1 cellular context compared by ENCODE assay signal in the genomic region with DNA sequence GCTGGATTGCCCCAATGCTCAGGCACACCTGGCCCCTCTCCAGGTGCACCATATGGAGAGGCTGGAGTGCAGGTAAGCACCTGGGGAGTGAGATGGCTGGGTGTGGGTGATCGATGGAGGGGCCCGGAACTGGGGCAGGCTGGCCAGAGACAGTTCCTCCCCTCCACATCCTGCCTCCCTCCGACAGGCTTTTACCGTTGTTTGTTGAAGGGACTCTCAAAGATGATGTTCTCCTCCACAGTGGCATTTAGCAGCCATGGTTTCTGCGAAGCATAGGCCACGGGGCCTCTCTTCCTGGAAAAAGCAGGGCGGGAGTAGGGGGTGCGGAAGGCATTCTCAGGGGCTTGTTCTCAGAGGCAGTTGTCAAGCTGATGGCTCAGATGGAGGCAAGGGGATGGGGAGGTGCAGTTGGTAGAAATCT.
A peak's percentile ranks its signal among the peaks of the same experiment; 100 is the strongest.
TF ChIP-seq lines count a peak whose summit lies in the region.

No MANE protein-coding gene starts in this region.

TF ChIP-seq in K562, 482 proteins besides CTCF, POLR2A, EP300 and RAD21:
- TF ChIP-seq SLC30A9 (CRISPR knock-in tag; IDR thresholded peaks at IDR 0.05): no peak
- peak; percentile 26; the same call in 1 of the 2 replicates for TF ChIP-seq TCF3 (CRISPR knock-in tag; IDR thresholded peaks at IDR 0.05)
- no peak for TF ChIP-seq ZNF23 (CRISPR knock-in tag; IDR thresholded peaks at IDR 0.05)
- TF ChIP-seq, protein P1, sequence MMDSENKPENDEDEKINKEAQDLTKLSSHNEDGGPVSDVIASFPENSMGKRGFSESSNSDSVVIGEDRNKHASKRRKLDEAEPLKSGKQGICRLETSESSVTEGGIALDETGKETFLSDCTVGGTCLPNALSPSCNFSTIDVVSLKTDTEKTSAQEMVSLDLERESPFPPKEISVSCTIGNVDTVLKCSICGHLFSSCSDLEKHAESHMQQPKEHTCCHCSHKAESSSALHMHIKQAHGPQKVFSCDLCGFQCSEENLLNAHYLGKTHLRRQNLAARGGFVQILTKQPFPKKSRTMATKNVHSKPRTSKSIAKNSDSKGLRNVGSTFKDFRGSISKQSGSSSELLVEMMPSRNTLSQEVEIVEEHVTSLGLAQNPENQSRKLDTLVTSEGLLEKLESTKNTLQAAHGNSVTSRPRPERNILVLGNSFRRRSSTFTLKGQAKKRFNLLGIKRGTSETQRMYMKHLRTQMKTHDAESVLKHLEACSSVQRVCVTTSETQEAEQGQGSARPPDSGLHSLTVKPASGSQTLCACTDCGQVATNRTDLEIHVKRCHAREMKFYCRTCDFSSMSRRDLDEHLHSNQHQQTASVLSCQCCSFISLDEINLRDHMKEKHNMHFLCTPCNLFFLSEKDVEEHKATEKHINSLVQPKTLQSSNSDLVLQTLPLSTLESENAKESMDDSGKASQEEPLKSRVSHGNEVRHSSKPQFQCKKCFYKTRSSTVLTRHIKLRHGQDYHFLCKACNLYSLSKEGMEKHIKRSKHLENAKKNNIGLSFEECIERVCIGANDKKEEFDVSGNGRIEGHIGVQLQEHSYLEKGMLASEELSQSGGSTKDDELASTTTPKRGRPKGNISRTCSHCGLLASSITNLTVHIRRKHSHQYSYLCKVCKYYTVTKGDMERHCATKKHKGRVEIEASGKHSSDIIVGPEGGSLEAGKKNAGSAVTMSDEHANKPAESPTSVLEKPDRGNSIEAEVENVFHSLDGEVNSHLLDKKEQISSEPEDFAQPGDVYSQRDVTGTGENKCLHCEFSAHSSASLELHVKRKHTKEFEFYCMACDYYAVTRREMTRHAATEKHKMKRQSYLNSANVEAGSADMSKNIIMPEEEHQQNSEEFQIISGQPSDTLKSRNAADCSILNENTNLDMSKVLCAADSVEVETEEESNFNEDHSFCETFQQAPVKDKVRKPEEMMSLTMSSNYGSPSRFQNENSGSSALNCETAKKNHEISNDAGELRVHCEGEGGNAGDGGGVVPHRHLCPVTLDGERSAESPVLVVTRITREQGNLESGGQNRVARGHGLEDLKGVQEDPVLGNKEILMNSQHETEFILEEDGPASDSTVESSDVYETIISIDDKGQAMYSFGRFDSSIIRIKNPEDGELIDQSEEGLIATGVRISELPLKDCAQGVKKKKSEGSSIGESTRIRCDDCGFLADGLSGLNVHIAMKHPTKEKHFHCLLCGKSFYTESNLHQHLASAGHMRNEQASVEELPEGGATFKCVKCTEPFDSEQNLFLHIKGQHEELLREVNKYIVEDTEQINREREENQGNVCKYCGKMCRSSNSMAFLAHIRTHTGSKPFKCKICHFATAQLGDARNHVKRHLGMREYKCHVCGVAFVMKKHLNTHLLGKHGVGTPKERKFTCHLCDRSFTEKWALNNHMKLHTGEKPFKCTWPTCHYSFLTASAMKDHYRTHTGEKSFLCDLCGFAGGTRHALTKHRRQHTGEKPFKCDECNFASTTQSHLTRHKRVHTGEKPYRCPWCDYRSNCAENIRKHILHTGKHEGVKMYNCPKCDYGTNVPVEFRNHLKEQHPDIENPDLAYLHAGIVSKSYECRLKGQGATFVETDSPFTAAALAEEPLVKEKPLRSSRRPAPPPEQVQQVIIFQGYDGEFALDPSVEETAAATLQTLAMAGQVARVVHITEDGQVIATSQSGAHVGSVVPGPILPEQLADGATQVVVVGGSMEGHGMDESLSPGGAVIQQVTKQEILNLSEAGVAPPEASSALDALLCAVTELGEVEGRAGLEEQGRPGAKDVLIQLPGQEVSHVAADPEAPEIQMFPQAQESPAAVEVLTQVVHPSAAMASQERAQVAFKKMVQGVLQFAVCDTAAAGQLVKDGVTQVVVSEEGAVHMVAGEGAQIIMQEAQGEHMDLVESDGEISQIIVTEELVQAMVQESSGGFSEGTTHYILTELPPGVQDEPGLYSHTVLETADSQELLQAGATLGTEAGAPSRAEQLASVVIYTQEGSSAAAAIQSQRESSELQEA (IDR thresholded peaks at IDR 0.05; ENCODE audit: low read depth): no peak
- TF ChIP-seq, protein P2, sequence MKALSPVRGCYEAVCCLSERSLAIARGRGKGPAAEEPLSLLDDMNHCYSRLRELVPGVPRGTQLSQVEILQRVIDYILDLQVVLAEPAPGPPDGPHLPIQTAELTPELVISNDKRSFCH (CRISPR knock-in tag; IDR thresholded peaks at IDR 0.05): no peak
- TF ChIP-seq, protein P2 (tag; IDR thresholded peaks at IDR 0.05): no peak
- TF ChIP-seq, protein P3, sequence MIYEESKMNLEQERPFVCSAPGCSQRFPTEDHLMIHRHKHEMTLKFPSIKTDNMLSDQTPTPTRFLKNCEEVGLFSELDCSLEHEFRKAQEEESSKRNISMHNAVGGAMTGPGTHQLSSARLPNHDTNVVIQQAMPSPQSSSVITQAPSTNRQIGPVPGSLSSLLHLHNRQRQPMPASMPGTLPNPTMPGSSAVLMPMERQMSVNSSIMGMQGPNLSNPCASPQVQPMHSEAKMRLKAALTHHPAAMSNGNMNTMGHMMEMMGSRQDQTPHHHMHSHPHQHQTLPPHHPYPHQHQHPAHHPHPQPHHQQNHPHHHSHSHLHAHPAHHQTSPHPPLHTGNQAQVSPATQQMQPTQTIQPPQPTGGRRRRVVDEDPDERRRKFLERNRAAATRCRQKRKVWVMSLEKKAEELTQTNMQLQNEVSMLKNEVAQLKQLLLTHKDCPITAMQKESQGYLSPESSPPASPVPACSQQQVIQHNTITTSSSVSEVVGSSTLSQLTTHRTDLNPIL (CRISPR knock-in tag; IDR thresholded peaks at IDR 0.05): no peak
- peak; percentile 19; the same call in 1 of the 2 replicates for TF ChIP-seq TAL1 (IDR thresholded peaks at IDR 0.05)
- TF ChIP-seq CBFA2T3 (IDR thresholded peaks at IDR 0.05): peak; percentile 50
- TF ChIP-seq, protein P4, sequence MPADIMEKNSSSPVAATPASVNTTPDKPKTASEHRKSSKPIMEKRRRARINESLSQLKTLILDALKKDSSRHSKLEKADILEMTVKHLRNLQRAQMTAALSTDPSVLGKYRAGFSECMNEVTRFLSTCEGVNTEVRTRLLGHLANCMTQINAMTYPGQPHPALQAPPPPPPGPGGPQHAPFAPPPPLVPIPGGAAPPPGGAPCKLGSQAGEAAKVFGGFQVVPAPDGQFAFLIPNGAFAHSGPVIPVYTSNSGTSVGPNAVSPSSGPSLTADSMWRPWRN (IDR thresholded peaks at IDR 0.05; ENCODE audit: low read depth): no peak
- TF ChIP-seq CBFA2T2 (conservative IDR thresholded peaks at IDR 0.05): peak; percentile 31
